In genomic region chr6:41568585-41569384, GRCh38 we compare ENCODE assay signal across 1 cellular context.
A peak's percentile ranks its signal among the peaks of the same experiment; 100 is the strongest.
TF ChIP-seq lines count a peak whose summit lies in the region.

No MANE protein-coding gene starts in this region.

TF ChIP-seq in HepG2, 621 proteins besides CTCF, POLR2A, EP300 and RAD21 (continued from another document and continues in another):
- peak; percentile 96; the same call in 1 of the 2 replicates for TF ChIP-seq ZNF691 (CRISPR knock-in tag; IDR thresholded peaks at IDR 0.05; ENCODE audit: borderline replicate concordance, low read depth)
- no peak for TF ChIP-seq HNRNPL (IDR thresholded peaks at IDR 0.05; ENCODE audit: low read depth, low read length)
- no peak for TF ChIP-seq CREBL2 (CRISPR knock-in tag; IDR thresholded peaks at IDR 0.05; ENCODE audit: borderline replicate concordance)
- peak; percentile 97; the same call in 1 of the 2 replicates for TF ChIP-seq MEIS1 (CRISPR knock-in tag; IDR thresholded peaks at IDR 0.05; ENCODE audit: borderline replicate concordance)
- no peak for TF ChIP-seq ELK4 (CRISPR knock-in tag; IDR thresholded peaks at IDR 0.05; ENCODE audit: borderline replicate concordance)
- TF ChIP-seq CEBPG (CRISPR knock-in tag; IDR thresholded peaks at IDR 0.05), result peak; percentile 92
- TF ChIP-seq NR2C2 (CRISPR knock-in tag; IDR thresholded peaks at IDR 0.05; ENCODE audit: borderline replicate concordance), result peak; percentile 70; the same call in 1 of the 2 replicates
- no peak for TF ChIP-seq ZSCAN30 (CRISPR knock-in tag; IDR thresholded peaks at IDR 0.05)
- TF ChIP-seq ZNF10 (CRISPR knock-in tag; IDR thresholded peaks at IDR 0.05; ENCODE audit: borderline replicate concordance, low read depth), result no peak
- 0 out of 2 replicates have a peak, but pooled peaks have one; percentile 26 for TF ChIP-seq ARHGAP35 (CRISPR knock-in tag; IDR thresholded peaks at IDR 0.05; ENCODE audit: borderline replicate concordance)
- TF ChIP-seq MBD4 (IDR thresholded peaks at IDR 0.05; ENCODE audit: borderline replicate concordance, low read length), result no peak
- peak; percentile 52; the same call in 1 of the 2 replicates for TF ChIP-seq ZNF629 (CRISPR knock-in tag; conservative IDR thresholded peaks at IDR 0.05)
- peak; percentile 90; the same call in 1 of the 2 replicates for TF ChIP-seq KDM5B (CRISPR knock-in tag; IDR thresholded peaks at IDR 0.05; ENCODE audit: borderline replicate concordance)
- peak; percentile 72; the same call in 1 of the 2 replicates for TF ChIP-seq THRA (CRISPR knock-in tag; IDR thresholded peaks at IDR 0.05; ENCODE audit: borderline replicate concordance)
- TF ChIP-seq FOXJ3 (CRISPR knock-in tag; IDR thresholded peaks at IDR 0.05; ENCODE audit: borderline replicate concordance), result peak; percentile 100
- TF ChIP-seq MAFG (CRISPR knock-in tag; IDR thresholded peaks at IDR 0.05), result no peak
- no peak for TF ChIP-seq ZNF777 (CRISPR knock-in tag; IDR thresholded peaks at IDR 0.05)
- no peak for TF ChIP-seq ZNF530 (CRISPR knock-in tag; IDR thresholded peaks at IDR 0.05; ENCODE audit: low read depth)
- no peak for TF ChIP-seq GPBP1L1 (CRISPR knock-in tag; IDR thresholded peaks at IDR 0.05)
- peak; percentile 74; the same call in 1 of the 2 replicates for TF ChIP-seq ZC3H13 (CRISPR knock-in tag; IDR thresholded peaks at IDR 0.05)
- TF ChIP-seq TOPORS (CRISPR knock-in tag; IDR thresholded peaks at IDR 0.05), result 0 out of 2 replicates have a peak, but pooled peaks have one; percentile 75
- TF ChIP-seq ARNTL (CRISPR knock-in tag; IDR thresholded peaks at IDR 0.05), result peak; percentile 77; the same call in 1 of the 2 replicates
- TF ChIP-seq SOX5 (CRISPR knock-in tag; IDR thresholded peaks at IDR 0.05; ENCODE audit: borderline replicate concordance), result peak; percentile 98
- peak; percentile 62; the same call in 1 of the 2 replicates for TF ChIP-seq MAZ (IDR thresholded peaks at IDR 0.05; ENCODE audit: borderline replicate concordance, low read depth, low read length)
- TF ChIP-seq MAZ (CRISPR knock-in tag; IDR thresholded peaks at IDR 0.05; ENCODE audit: low read depth), result peak; percentile 92
- TF ChIP-seq ZNF784 (CRISPR knock-in tag; IDR thresholded peaks at IDR 0.05; ENCODE audit: borderline replicate concordance), result peak; percentile 92
- peak; percentile 77 for TF ChIP-seq HNF4G (IDR thresholded peaks at IDR 0.05; ENCODE audit: borderline replicate concordance, low read depth, low read length)
- TF ChIP-seq HNF4G (CRISPR knock-in tag; IDR thresholded peaks at IDR 0.05; ENCODE audit: borderline replicate concordance, low read depth), result peak; percentile 89
- TF ChIP-seq GABPB1 (CRISPR knock-in tag; IDR thresholded peaks at IDR 0.05), result peak; percentile 33; the same call in 1 of the 2 replicates
- TF ChIP-seq SMARCE1 (IDR thresholded peaks at IDR 0.05; ENCODE audit: borderline replicate concordance), result no peak
- no peak for TF ChIP-seq ZNF75D (CRISPR knock-in tag; IDR thresholded peaks at IDR 0.05; ENCODE audit: borderline replicate concordance)
- peak; percentile 74; the same call in 1 of the 2 replicates for TF ChIP-seq NKX3-1 (CRISPR knock-in tag; IDR thresholded peaks at IDR 0.05)
- no peak for TF ChIP-seq ZNF282 (IDR thresholded peaks at IDR 0.05; ENCODE audit: partially characterized antibody)
- peak; percentile 70; the same call in 1 of the 2 replicates for TF ChIP-seq CEBPB (IDR thresholded peaks at IDR 0.05; ENCODE audit: borderline replicate concordance, low read depth, low read length)
- TF ChIP-seq ZBED4 (CRISPR knock-in tag; IDR thresholded peaks at IDR 0.05; ENCODE audit: borderline replicate concordance), result peak; percentile 91
- peak; percentile 71; the same call in 1 of the 2 replicates for TF ChIP-seq ZNF724P (CRISPR knock-in tag; IDR thresholded peaks at IDR 0.05; ENCODE audit: borderline replicate concordance)
- 0 out of 2 replicates have a peak, but pooled peaks have one; percentile 76 for TF ChIP-seq ZSCAN20 (CRISPR knock-in tag; IDR thresholded peaks at IDR 0.05; ENCODE audit: borderline replicate concordance)
- peak; percentile 84 for TF ChIP-seq HHEX (CRISPR knock-in tag; IDR thresholded peaks at IDR 0.05)
- peak; percentile 88 for TF ChIP-seq MXD4 (CRISPR knock-in tag; IDR thresholded peaks at IDR 0.05)
- no peak; the same call in 1 of the 2 replicates for TF ChIP-seq ZSCAN21 (CRISPR knock-in tag; IDR thresholded peaks at IDR 0.05; ENCODE audit: borderline replicate concordance)
- TF ChIP-seq MATR3 (CRISPR knock-in tag; IDR thresholded peaks at IDR 0.05), result no peak
- peak; percentile 81 for TF ChIP-seq UBTF (CRISPR knock-in tag; IDR thresholded peaks at IDR 0.05)
- peak; percentile 71 for TF ChIP-seq TCF7 (IDR thresholded peaks at IDR 0.05; ENCODE audit: low read depth)
- TF ChIP-seq ZBTB25 (CRISPR knock-in tag; IDR thresholded peaks at IDR 0.05), result peak; percentile 56
- TF ChIP-seq ZNF550 (CRISPR knock-in tag; IDR thresholded peaks at IDR 0.05; ENCODE audit: borderline replicate concordance), result 0 out of 2 replicates have a peak, but pooled peaks have one; percentile 73
- TF ChIP-seq ZNF557 (CRISPR knock-in tag; IDR thresholded peaks at IDR 0.05), result peak; percentile 56; the same call in 1 of the 2 replicates
- TF ChIP-seq BRF2 (CRISPR knock-in tag; IDR thresholded peaks at IDR 0.05), result peak; percentile 78; the same call in 1 of the 2 replicates
- TF ChIP-seq ZNF878 (CRISPR knock-in tag; IDR thresholded peaks at IDR 0.05), result peak; percentile 80
- peak; percentile 98 for TF ChIP-seq ZNF430 (CRISPR knock-in tag; IDR thresholded peaks at IDR 0.05)
- peak; percentile 98 for TF ChIP-seq MED1 (CRISPR knock-in tag; IDR thresholded peaks at IDR 0.05)
